In genomic region chr16:82963653-82964052, GRCh38 we compare ENCODE assay signal across 16 cellular contexts.
DNase-seq lines count a peak whose midpoint lies in the region; ATAC-seq and TF ChIP-seq lines count a peak whose summit lies in the region.
"Had no signal": no experiment of that assay in that cellular context is flagged by ENCODE, and none has a peak within 500 bp of the region (broad histone marks: within the 10 kb centered on the region; RNA-seq: fewer than 3 reads in every experiment).

No MANE protein-coding gene starts in this region.

- DNase-seq in A673 (ENCODE audit: low spot score) (peak; percentile 4), NCI-H524 (lab: John Stamatoyannopoulos, UW) (peak; percentile 64 to 85), nephron progenitor cell (no peak), upper lobe of left lung (no peak), omental fat pad (ENCODE audit: low spot score) (no peak), NCI-H1048 (lab: John Stamatoyannopoulos, UW) (no peak)
- DNase-seq: AML-193; Caco-2; CD4-positive, alpha-beta T cell; DMS79 treated with DMSO at 0.1 percent for 48 hours; GM23248; KG1 had no signal

- H3K4me3 ChIP-seq in A673 (ENCODE audit: low read depth, low read length, poor library complexity, severe bottlenecking) = no peak overlapping the region
- H3K4me3 ChIP-seq in HEK293 (ENCODE audit: low read depth, low read length) = no peak overlapping the region
- H3K4me3 ChIP-seq in upper lobe of left lung = no peak overlapping the region
- H3K4me3 ChIP-seq: GM23248, HAP-1 had no signal

- no peak for TF ChIP-seq POLR2A in upper lobe of left lung (IDR thresholded peaks at IDR 0.05)

- H3K9me3 ChIP-seq in A673 (ENCODE audit: low read depth, low read length, poor library complexity, severe bottlenecking) (no peaks in the 10 kb centered on the region), HEK293 (ENCODE audit: control insufficient read depth, insufficient read depth, low read depth, low read length) (no peaks in the 10 kb centered on the region), upper lobe of left lung (no peaks in the 10 kb centered on the region)
- H3K9me3 ChIP-seq: Caco-2, HAP-1 had no signal

- no peaks in the 10 kb centered on the region for H3K36me3 Mint-ChIP-seq in nephron progenitor cell (ENCODE audit: low read depth)

- BruUV-seq in A673 (replicated peaks; lab: Mats Ljungman, UMichigan) = no TSS peak

- H3K4me1 ChIP-seq in A673 (ENCODE audit: insufficient read depth, low read length, poor library complexity, severe bottlenecking) (no peaks in the 10 kb centered on the region), HEK293 (ENCODE audit: control insufficient read depth, insufficient read depth, low read length) (peaks cover 12% of the 10 kb centered on the region), upper lobe of left lung (no peaks in the 10 kb centered on the region)
- H3K4me1 ChIP-seq: Caco-2, HAP-1 had no signal

- peak overlapping the region; percentile 4 for H3K27ac Mint-ChIP-seq in nephron progenitor cell
- H3K27ac Mint-ChIP-seq: CD4-positive, alpha-beta T cell had no signal

- no peaks in the 10 kb centered on the region for H3K4me1 Mint-ChIP-seq in nephron progenitor cell

- H3K4me3 Mint-ChIP-seq in nephron progenitor cell = no peak overlapping the region
- H3K4me3 Mint-ChIP-seq: CD4-positive, alpha-beta T cell had no signal

- intact Hi-C loops in A673 (cut with micrococcal nuclease; ENCODE audit: unreplicated experiment) = no loop called here

- TF ChIP-seq CTCF in A673 (conservative IDR thresholded peaks at IDR 0.05; ENCODE audit: low read depth, low read length) (no peak), HEK293 (tag by site-specific recombination; IDR thresholded peaks at IDR 0.05) (no peak), nephron progenitor cell (IDR thresholded peaks at IDR 0.05) (no peak), upper lobe of left lung (IDR thresholded peaks at IDR 0.05) (no peak), omental fat pad (IDR thresholded peaks at IDR 0.05) (no peak)

- CTCF ChIA-PET in A673 (lab: Charles Lee) = no interaction called here
- CTCF ChIA-PET in HEK293 (lab: Yijun Ruan, JAX) = no interaction called here

- ATAC-seq in upper lobe of left lung (ENCODE audit: low FRiP score in 2 of 2) (no peak), omental fat pad (ENCODE audit: low FRiP score) (no peak), HG03135 (IDR thresholded peaks at IDR 0.05; ENCODE audit: unreplicated experiment) (no peak)

- WGBS in upper lobe of left lung, 2 donors = 80 to 90% methylated on average over 8 to 11 of the region's 11 CpGs

- peaks cover 7% of the 10 kb centered on the region for H3K27me3 Mint-ChIP-seq in nephron progenitor cell (ENCODE audit: low read depth, poor library complexity)
- H3K27me3 Mint-ChIP-seq: CD4-positive, alpha-beta T cell had no signal

- H3K27ac ChIP-seq in A673 (ENCODE audit: low read depth, low read length, poor library complexity, severe bottlenecking) (no peak overlapping the region), HEK293 (ENCODE audit: extremely low read depth, low read depth, low read length) (peak overlapping the region; percentile 54), upper lobe of left lung (no peak overlapping the region)
- H3K27ac ChIP-seq: C4-2B, GM23248 had no signal

- no peak for TF ChIP-seq EP300 in upper lobe of left lung (IDR thresholded peaks at IDR 0.05)

- H3K27me3 ChIP-seq in A673 (replicated peaks; ENCODE audit: insufficient read depth, low read depth, low read length, poor library complexity) = no peaks in the 10 kb centered on the region
- no peaks in the 10 kb centered on the region for H3K27me3 ChIP-seq in upper lobe of left lung

- H3K9me3 Mint-ChIP-seq in nephron progenitor cell = peaks cover 6% of the 10 kb centered on the region

- POLR2A ChIA-PET in A673 (lab: Charles Lee; ENCODE audit: low non-redundant PET) (no interaction called here), HEK293 (lab: Yijun Ruan, JAX) (no interaction called here)

- H3K36me3 ChIP-seq in A673 (ENCODE audit: insufficient read depth, low read length, poor library complexity, severe bottlenecking) (no peaks in the 10 kb centered on the region), HEK293 (ENCODE audit: control insufficient read depth in 2 of 2, insufficient read depth in 1 of 2, low read length in 2 of 2) (no peaks in the 10 kb centered on the region), upper lobe of left lung (no peaks in the 10 kb centered on the region)
- H3K36me3 ChIP-seq: HAP-1 had no signal

TF ChIP-seq in HEK293, 187 proteins besides CTCF, POLR2A, EP300 and RAD21:
- TF ChIP-seq ZNF654 (tag by site-specific recombination; IDR thresholded peaks at IDR 0.05; ENCODE audit: low read depth) (no peak), PBX3 (CRISPR knock-in tag; IDR thresholded peaks at IDR 0.05) (no peak), HOXC10 (CRISPR knock-in tag; IDR thresholded peaks at IDR 0.05) (no peak), ZNF623 (tag by site-specific recombination; IDR thresholded peaks at IDR 0.05) (no peak), ZBTB1 (tag by site-specific recombination; IDR thresholded peaks at IDR 0.05) (no peak), ZNF629 (tag by site-specific recombination; IDR thresholded peaks at IDR 0.05) (no peak), ZNF354C (tag by site-specific recombination; IDR thresholded peaks at IDR 0.05; ENCODE audit: borderline replicate concordance, low read depth) (no peak), ZNF747 (tag by site-specific recombination; IDR thresholded peaks at IDR 0.05) (no peak), ZNF639 (tag by site-specific recombination; IDR thresholded peaks at IDR 0.05) (no peak), ZBTB49 (tag by site-specific recombination; IDR thresholded peaks at IDR 0.05; ENCODE audit: low read depth) (no peak), HOXD13 (CRISPR knock-in tag; IDR thresholded peaks at IDR 0.05; ENCODE audit: borderline replicate concordance) (no peak), ZNF121 (tag by site-specific recombination; IDR thresholded peaks at IDR 0.05) (no peak), ZNF202 (tag by site-specific recombination; IDR thresholded peaks at IDR 0.05; ENCODE audit: borderline replicate concordance) (no peak), ZNF549 (tag by site-specific recombination; IDR thresholded peaks at IDR 0.05) (no peak)

Comparison
In these comparisons a context has a peak if more than half of its experiments do, and no peak if none do; other contexts are left out.
1. DNase-seq: peak in A673 (single experiment) and NCI-H524 (2 of 2); none in nephron progenitor cell (single experiment), upper lobe of left lung (0 of 2), omental fat pad (single experiment) and NCI-H1048 (single experiment).